24 cellular contexts compared by ENCODE assay signal in genomic region chr12:55686366-55687010, GRCh38. TPM values are rescaled to one million over a fixed set of nuclear protein-coding genes. Genes with fewer than 3 reads are reported as not detected.
"Had no signal": no experiment of that assay in that cellular context is flagged by ENCODE, and none has a peak within 500 bp of the region (broad histone marks: within the 10 kb centered on the region; RNA-seq: fewer than 3 reads in every experiment).

No MANE protein-coding gene starts in this region.

- H3K4me3 ChIP-seq: lung, right atrium auricular region, smooth muscle cell, stomach had no signal

- H3K27ac Mint-ChIP-seq: activated CD4-positive, alpha-beta T cell treated with anti-CD3 and anti-CD28 coated beads, Interleukin-2, amount 10 ng/mL, durations not matched to agents 7 days and 5 days; activated CD8-positive, alpha-beta T cell treated with anti-CD3 and anti-CD28 coated beads, Interleukin-2, amount 10 ng/mL, durations not matched to agents 7 days and 5 days; mesothelial cell of epicardium; progenitor cell of endocrine pancreas; stimulated activated effector memory CD8-positive, alpha-beta T cell treated with anti-CD3 and anti-CD28 coated beads, Interleukin-12 subunit alpha, Interleukin-12 subunit beta, amount 100 ng/mL, for 72 hours; type B pancreatic cell had no signal

- H3K36me3 Mint-ChIP-seq: mesothelial cell of epicardium; stimulated activated effector memory CD8-positive, alpha-beta T cell treated with anti-CD3 and anti-CD28 coated beads, Interleukin-12 subunit alpha, Interleukin-12 subunit beta, amount 100 ng/mL, for 72 hours had no signal

- DNase-seq: activated CD4-positive, alpha-beta T cell treated with anti-CD3 and anti-CD28 coated beads, Interleukin-2, amount 10 ng/mL, durations not matched to agents 7 days and 5 days; activated CD8-positive, alpha-beta memory T cell treated with anti-CD3 and anti-CD28 coated beads, Interleukin-2, amount 50 U/mL, for 48 hours; activated CD8-positive, alpha-beta T cell treated with anti-CD3 and anti-CD28 coated beads, Interleukin-2, amount 10 ng/mL, durations not matched to agents 7 days and 5 days; activated effector memory CD4-positive, alpha-beta T cell treated with anti-CD3 and anti-CD28 coated beads, Interleukin-2, amount 50 U/mL, for 16 hours; activated naive CD4-positive, alpha-beta T cell treated with anti-CD3 and anti-CD28 coated beads, Interleukin-2, amount 50 U/mL, for 16 hours; activated T-cell treated with anti-CD3 and anti-CD28 coated beads, Interleukin-2, amount 50 U/mL, for 48 hours; cortex of kidney; left colon; occipital lobe; stimulated activated CD4-positive, alpha-beta T cell treated with anti-CD3 and anti-CD28 coated beads, Interleukin-4, amount 100 ng/mL, for 1 hour; stomach; T1000 had no signal

- H3K4me3 Mint-ChIP-seq: activated CD4-positive, alpha-beta T cell treated with anti-CD3 and anti-CD28 coated beads, Interleukin-2, amount 10 ng/mL, durations not matched to agents 7 days and 5 days; activated CD8-positive, alpha-beta T cell treated with anti-CD3 and anti-CD28 coated beads, Interleukin-2, amount 10 ng/mL, durations not matched to agents 7 days and 5 days; mesothelial cell of epicardium; stimulated activated effector memory CD8-positive, alpha-beta T cell treated with anti-CD3 and anti-CD28 coated beads, Interleukin-12 subunit alpha, Interleukin-12 subunit beta, amount 100 ng/mL, for 72 hours; type B pancreatic cell had no signal

- H3K9me3 Mint-ChIP-seq: activated CD4-positive, alpha-beta T cell treated with anti-CD3 and anti-CD28 coated beads, Interleukin-2, amount 10 ng/mL, durations not matched to agents 7 days and 5 days; mesothelial cell of epicardium; stimulated activated effector memory CD8-positive, alpha-beta T cell treated with anti-CD3 and anti-CD28 coated beads, Interleukin-12 subunit alpha, Interleukin-12 subunit beta, amount 100 ng/mL, for 72 hours; type B pancreatic cell had no signal

- H3K9me3 ChIP-seq: right atrium auricular region, stomach had no signal

- H3K27me3 ChIP-seq: right atrium auricular region had no signal

- H3K4me2 ChIP-seq: smooth muscle cell had no signal

- H3K4me1 Mint-ChIP-seq: activated CD4-positive, alpha-beta T cell treated with anti-CD3 and anti-CD28 coated beads, Interleukin-2, amount 10 ng/mL, durations not matched to agents 7 days and 5 days had no signal

- H3K27ac ChIP-seq: right atrium auricular region, stomach had no signal

RNA-seq across cellular contexts. Expression of gene RDH5, which starts 33.7 kb away (rescaled TPM):
- total RNA-seq: smooth muscle cell had no signal

RNA-seq across cellular contexts. Expression of gene OR10P1, which starts 49.8 kb away (rescaled TPM):
- total RNA-seq: activated CD4-positive, alpha-beta T cell treated with anti-CD3 and anti-CD28 coated beads, Interleukin-2, amount 10 ng/mL, durations not matched to agents 7 days and 5 days; activated CD8-positive, alpha-beta T cell treated with anti-CD3 and anti-CD28 coated beads, Interleukin-2, amount 10 ng/mL, durations not matched to agents 7 days and 5 days; aorta; left colon; lung; mesothelial cell of epicardium; occipital lobe; progenitor cell of endocrine pancreas; right atrium auricular region; smooth muscle cell; stomach; T-helper 1 cell treated with Interleukin-12 subunit alpha and Interleukin-12 subunit beta and Interleukin-4 antibody, amounts not matched to agents 30 ng/mL and 1 ng/mL, for 36 hours; temporal lobe had no signal
- polyA plus RNA-seq: aorta, esophagus, lung, neural cell, smooth muscle cell, stomach had no signal
